In genomic region chr17:48748728-48749566, GRCh38 we compare ENCODE assay signal across 20 cellular contexts. TPM values are rescaled to one million over a fixed set of nuclear protein-coding genes. Genes with fewer than 3 reads are reported as not detected.
"Had no signal": no experiment of that assay in that cellular context is flagged by ENCODE, and none has a peak within 500 bp of the region (broad histone marks: within the 10 kb centered on the region; RNA-seq: fewer than 3 reads in every experiment).

No MANE protein-coding gene starts in this region.

- H3K27ac ChIP-seq: brain microvascular endothelial cell, esophagus muscularis mucosa, spleen, tibial nerve had no signal

- DNase-seq: activated CD8-positive, alpha-beta memory T cell treated with anti-CD3 and anti-CD28 coated beads, Interleukin-2, amount 50 U/mL, for 48 hours; activated CD8-positive, alpha-beta T cell treated with anti-CD3 and anti-CD28 coated beads for 36 hours; activated naive CD4-positive, alpha-beta T cell treated with anti-CD3 and anti-CD28 coated beads, Interleukin-2, amount 50 U/mL, for 16 hours; amniotic stem cell; brain microvascular endothelial cell; left colon; natural killer cell; spleen; stimulated activated CD4-positive, alpha-beta T cell treated with anti-CD3 and anti-CD28 coated beads, Interleukin-1b, Interleukin-23, amount 100 ng/mL, for 48 hours; T-helper 9 cell had no signal

- H3K9me3 ChIP-seq: esophagus muscularis mucosa, spleen, tibial nerve had no signal

- ATAC-seq: activated CD8-positive, alpha-beta T cell treated with anti-CD3 and anti-CD28 coated beads for 36 hours; activated T-helper 17 cell treated with anti-CD3 and anti-CD28 coated beads, Interleukin-2, amount 50 U/mL, for 72 hours; left colon; natural killer cell; stimulated activated memory B cell treated with anti-CD40 and anti-IgM and Interleukin-4, amounts not matched to agents 10 μg/mL and 1 μg/mL and 100 μg/mL, for 72 hours had no signal

- H3K36me3 ChIP-seq: brain microvascular endothelial cell, esophagus muscularis mucosa, spleen, tibial nerve had no signal

- H3K4me3 ChIP-seq: esophagus muscularis mucosa, lung, spleen, tibial nerve had no signal

RNA-seq across cellular contexts. Expression of gene HOXB13, which starts 20.4 kb away (rescaled TPM):
- total RNA-seq: activated CD8-positive, alpha-beta T cell treated with anti-CD3 and anti-CD28 coated beads for 36 hours; activated T-helper 17 cell treated with anti-CD3 and anti-CD28 coated beads, Interleukin-2, amount 50 U/mL, for 72 hours; dermis microvascular lymphatic vessel endothelial cell; esophagus muscularis mucosa; lung; mononuclear cell; natural killer cell; progenitor cell of endocrine pancreas; spleen; tibial nerve had no signal

RNA-seq across cellular contexts. Expression of gene PRAC2, which starts 26.0 kb away (rescaled TPM):
- total RNA-seq: activated CD8-positive, alpha-beta T cell treated with anti-CD3 and anti-CD28 coated beads for 36 hours; activated T-helper 17 cell treated with anti-CD3 and anti-CD28 coated beads, Interleukin-2, amount 50 U/mL, for 72 hours; dermis microvascular lymphatic vessel endothelial cell; esophagus muscularis mucosa; fibroblast of villous mesenchyme; lung; mononuclear cell; natural killer cell; progenitor cell of endocrine pancreas; spleen; tibial nerve had no signal

RNA-seq across cellular contexts. Expression of gene PRAC1, which starts 26.6 kb away (rescaled TPM):
- total RNA-seq: activated CD8-positive, alpha-beta T cell treated with anti-CD3 and anti-CD28 coated beads for 36 hours; activated T-helper 17 cell treated with anti-CD3 and anti-CD28 coated beads, Interleukin-2, amount 50 U/mL, for 72 hours; dermis microvascular lymphatic vessel endothelial cell; esophagus muscularis mucosa; fibroblast of villous mesenchyme; lung; mononuclear cell; natural killer cell; progenitor cell of endocrine pancreas; spleen; subcutaneous adipose tissue; tibial nerve had no signal
